Comparison of ENCODE assay signal across 8 cellular contexts in the genomic region with DNA sequence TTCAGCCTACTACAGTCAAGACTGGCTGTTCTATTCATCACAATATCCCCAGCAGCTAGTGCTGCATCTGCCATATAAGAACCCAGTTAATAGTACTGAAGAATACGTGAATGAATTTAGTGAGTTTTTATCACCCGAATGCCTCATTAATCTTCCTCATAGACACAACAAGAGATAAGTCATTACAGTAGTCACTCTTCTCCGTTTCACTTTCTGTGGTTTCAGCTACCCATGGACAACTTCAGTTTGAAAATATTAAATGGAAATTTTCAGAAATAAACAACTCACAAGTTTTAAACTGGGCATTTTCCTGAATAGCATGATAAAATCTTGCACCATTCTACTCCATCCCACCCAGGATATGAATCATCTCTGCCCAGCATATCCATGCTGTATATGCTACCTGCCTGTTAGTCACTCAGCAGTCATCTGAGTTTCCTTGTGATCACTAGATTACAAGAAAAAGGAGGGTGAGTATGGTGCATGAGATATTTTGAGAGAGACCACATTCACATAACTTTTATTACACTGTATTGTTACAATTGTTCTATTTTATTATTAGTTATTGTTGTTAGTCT.
A peak's percentile ranks its signal among the peaks of the same experiment; 100 is the strongest.
DNase-seq lines count a peak whose midpoint lies in the region; ATAC-seq, FAIRE-seq and TF ChIP-seq lines count a peak whose summit lies in the region.

No MANE protein-coding gene starts in this region.

- H3K4me3 ChIP-seq in AG09309 (ENCODE audit: control insufficient read depth, low read depth, low read length), result no peak overlapping the region
- H3K4me3 ChIP-seq in HAP-1, result no peak overlapping the region
- no peak overlapping the region for H3K4me3 ChIP-seq in prostate gland

- no peaks in the 10 kb centered on the region for H3K27me3 Mint-ChIP-seq in T-cell

- TF ChIP-seq POLR2A in prostate gland (IDR thresholded peaks at IDR 0.05), result no peak

- H3K4me3 Mint-ChIP-seq in T-cell, result no peak overlapping the region

- peak; percentile 62 for FAIRE-seq in HTR-8/SVneo (lab: Jason Lieb, UNC)

- CTCF ChIA-PET in T-cell (lab: Charles Lee), result no interaction called here

- ATAC-seq in GM21423 (IDR thresholded peaks at IDR 0.05; ENCODE audit: unreplicated experiment) (peak; percentile 55), T-cell (replicated peaks in 1 of 4) (no peak)

- DNase-seq in AG09309 (ENCODE audit: low read depth), result peak; percentile 39
- peak; percentile 53 for DNase-seq in HTR-8/SVneo (ENCODE audit: insufficient read length, low spot score)
- peak; percentile 89 for DNase-seq in epithelial cell of prostate (ENCODE audit: low read depth, low spot score)
- DNase-seq in NCI-H82 treated with DMSO at 0.1 percent for 48 hours (lab: John Stamatoyannopoulos, UW; ENCODE audit: unreplicated experiment), result no peak
- no peak for DNase-seq in HAP-1 (ENCODE audit: low spot score in 2 of 2)
- no peak for DNase-seq in T-cell
- DNase-seq in prostate gland (ENCODE audit: low spot score), result no peak

- H3K4me1 ChIP-seq in HAP-1 (no peaks in the 10 kb centered on the region), prostate gland (replicated peaks) (no peaks in the 10 kb centered on the region)

- no peaks in the 10 kb centered on the region for H3K9me3 ChIP-seq in HAP-1
- H3K9me3 ChIP-seq in prostate gland, result no peaks in the 10 kb centered on the region

- intact Hi-C loops in prostate gland (cut with DNase I), result no loop called here

- no peak for TF ChIP-seq CTCF in AG09309 (IDR thresholded peaks at IDR 0.05; ENCODE audit: control insufficient read depth, insufficient read depth, low read depth, low read length, missing control alignments)
- no peak for TF ChIP-seq CTCF in prostate gland (IDR thresholded peaks at IDR 0.05)

- POLR2A ChIA-PET in T-cell (lab: Charles Lee), result no interaction called here

- H3K36me3 ChIP-seq in HAP-1 (replicated peaks), result no peaks in the 10 kb centered on the region
- H3K36me3 ChIP-seq in prostate gland, result no peaks in the 10 kb centered on the region

- no peaks in the 10 kb centered on the region for H3K27me3 ChIP-seq in HAP-1 (ENCODE audit: low read depth)
- no peaks in the 10 kb centered on the region for H3K27me3 ChIP-seq in prostate gland (replicated peaks; ENCODE audit: insufficient read depth)

- H3K4me1 Mint-ChIP-seq in T-cell, result no peaks in the 10 kb centered on the region

- in situ Hi-C loops in HAP-1 (cut with MboI; ENCODE audit: low sequenced_read_pairs), result no loop called here

- H3K27ac Mint-ChIP-seq in T-cell, result no peak overlapping the region

- no peaks in the 10 kb centered on the region for H3K36me3 Mint-ChIP-seq in T-cell

- H3K9me3 Mint-ChIP-seq in T-cell, result peaks cover 4 to 20% (median 5%) of the 10 kb centered on the region in 3 donors

- WGBS in prostate gland, result 67% methylated on average over 3 of the region's 3 CpGs

- H3K27ac ChIP-seq in epithelial cell of prostate (peak overlapping the region; percentile 100), prostate gland (no peak overlapping the region)

Comparison
In these comparisons a context has a peak if more than half of its experiments do, and no peak if none do; other contexts are left out.
1. DNase-seq: peak in AG09309 (single experiment), HTR-8/SVneo (single experiment) and epithelial cell of prostate (single experiment); none in NCI-H82 treated with DMSO at 0.1 percent for 48 hours (single experiment), HAP-1 (0 of 2), T-cell (0 of 34) and prostate gland (single experiment).